Comparison of ENCODE assay signal across 19 cellular contexts in genomic region chr10:51141015-51141414, GRCh38.
DNase-seq lines count a peak whose midpoint lies in the region; ATAC-seq and TF ChIP-seq lines count a peak whose summit lies in the region.
"Had no signal": no experiment of that assay in that cellular context is flagged by ENCODE, and none has a peak within 500 bp of the region (broad histone marks: within the 10 kb centered on the region; RNA-seq: fewer than 3 reads in every experiment).

No MANE protein-coding gene starts in this region.

- TF ChIP-seq POLR2A in sigmoid colon (IDR thresholded peaks at IDR 0.05) = no peak

- POLR2A ChIA-PET in WTC11 (lab: Charles Lee) = no interaction called here

- CTCF ChIA-PET in WTC11 (lab: Charles Lee) = no interaction called here
- CTCF ChIA-PET in activated naive CD4-positive, alpha-beta T cell treated with anti-CD3 and anti-CD28 coated beads, Interleukin-2, amount 10 ng/mL, durations not matched to agents 7 days and 5 days (lab: Charles Lee) = no interaction called here

- H3K4me1 Mint-ChIP-seq in WTC11 = peaks cover 7% of the 10 kb centered on the region
- no peaks in the 10 kb centered on the region for H3K4me1 Mint-ChIP-seq in activated naive CD4-positive, alpha-beta T cell treated with anti-CD3 and anti-CD28 coated beads, Interleukin-2, amount 10 ng/mL, durations not matched to agents 7 days and 5 days

- DNase-seq in WTC11 (ENCODE audit: low spot score) = no peak
- DNase-seq in fibroblast of peridontal ligament (ENCODE audit: extremely low read depth) = peak; percentile 8
- DNase-seq in left kidney (ENCODE audit: low read depth, low spot score) = peak; percentile 10
- no peak for DNase-seq in sigmoid colon
- no peak for DNase-seq in T1000 (lab: John Stamatoyannopoulos, UW)
- no peak for DNase-seq in activated naive CD4-positive, alpha-beta T cell treated with anti-CD3 and anti-CD28 coated beads, Interleukin-2, amount 10 ng/mL, durations not matched to agents 7 days and 5 days
- no peak for DNase-seq in NCI-H446 treated with DMSO at 0.1 percent for 48 hours (lab: John Stamatoyannopoulos, UW)
- DNase-seq: Calu3; CD8-positive, alpha-beta T cell; DMS53; EL; GOT3; NCI-H1105 treated with DMSO at 0.1 percent for 48 hours; NCI-H1694 treated with DMSO at 0.1 percent for 48 hours; NCI-H524 had no signal

- H3K36me3 Mint-ChIP-seq in WTC11 = no peaks in the 10 kb centered on the region
- no peaks in the 10 kb centered on the region for H3K36me3 Mint-ChIP-seq in activated naive CD4-positive, alpha-beta T cell treated with anti-CD3 and anti-CD28 coated beads, Interleukin-2, amount 10 ng/mL, durations not matched to agents 7 days and 5 days
- H3K36me3 Mint-ChIP-seq: CD8-positive, alpha-beta T cell had no signal

- no peaks in the 10 kb centered on the region for H3K27me3 ChIP-seq in sigmoid colon
- H3K27me3 ChIP-seq: BLaER1 treated with 17β-estradiol and CSF1 and Interleukin-3, amounts not matched to agents 10 nM and 100 nM; SJSA1 had no signal

- ATAC-seq in WTC11 = peak; percentile 71
- ATAC-seq: CD8-positive, alpha-beta T cell; GM12878; K562 had no signal

- no peak overlapping the region for H3K4me3 Mint-ChIP-seq in WTC11
- no peak overlapping the region for H3K4me3 Mint-ChIP-seq in activated naive CD4-positive, alpha-beta T cell treated with anti-CD3 and anti-CD28 coated beads, Interleukin-2, amount 10 ng/mL, durations not matched to agents 7 days and 5 days
- H3K4me3 Mint-ChIP-seq: CD8-positive, alpha-beta T cell had no signal

- no peak for TF ChIP-seq EP300 in sigmoid colon (IDR thresholded peaks at IDR 0.05)

- no peak for TF ChIP-seq CTCF in WTC11 (IDR thresholded peaks at IDR 0.05)
- TF ChIP-seq CTCF in sigmoid colon (IDR thresholded peaks at IDR 0.05) = no peak

- H3K4me3 ChIP-seq in sigmoid colon = no peak overlapping the region
- H3K4me3 ChIP-seq: BLaER1 treated with 17β-estradiol and CSF1 and Interleukin-3, amounts not matched to agents 10 nM and 100 nM; GM12878; K562; SJSA1 had no signal

- intact Hi-C loops in sigmoid colon (cut with DNase I) = no loop called here

- H3K4me1 ChIP-seq in sigmoid colon = peaks cover 0 to 44% (median 31%) of the 10 kb centered on the region in 4 donors
- H3K4me1 ChIP-seq: BLaER1 treated with 17β-estradiol and CSF1 and Interleukin-3, amounts not matched to agents 10 nM and 100 nM; SJSA1 had no signal

- no peaks in the 10 kb centered on the region for H3K9me3 ChIP-seq in sigmoid colon
- H3K9me3 ChIP-seq: BLaER1 treated with 17β-estradiol and CSF1 and Interleukin-3, amounts not matched to agents 10 nM and 100 nM; SJSA1 had no signal

- no peak overlapping the region for H3K27ac Mint-ChIP-seq in WTC11
- no peak overlapping the region for H3K27ac Mint-ChIP-seq in activated naive CD4-positive, alpha-beta T cell treated with anti-CD3 and anti-CD28 coated beads, Interleukin-2, amount 10 ng/mL, durations not matched to agents 7 days and 5 days
- H3K27ac Mint-ChIP-seq: CD8-positive, alpha-beta T cell had no signal

- H3K36me3 ChIP-seq in sigmoid colon = no peaks in the 10 kb centered on the region
- H3K36me3 ChIP-seq: BLaER1 treated with 17β-estradiol and CSF1 and Interleukin-3, amounts not matched to agents 10 nM and 100 nM; SJSA1 had no signal

- 83 to 84% methylated on average over 2 of the region's 2 CpGs for WGBS in sigmoid colon, 2 donors

- no peaks in the 10 kb centered on the region for H3K27me3 Mint-ChIP-seq in WTC11 (ENCODE audit: low read depth)
- H3K27me3 Mint-ChIP-seq in activated naive CD4-positive, alpha-beta T cell treated with anti-CD3 and anti-CD28 coated beads, Interleukin-2, amount 10 ng/mL, durations not matched to agents 7 days and 5 days = no peaks in the 10 kb centered on the region

- peak overlapping the region in 3 of 4 donors; percentile 41 to 63 (median 62) for H3K27ac ChIP-seq in sigmoid colon
- H3K27ac ChIP-seq: BLaER1 treated with 17β-estradiol and CSF1 and Interleukin-3, amounts not matched to agents 10 nM and 100 nM; SJSA1 had no signal

- no peaks in the 10 kb centered on the region for H3K9me3 Mint-ChIP-seq in WTC11
- H3K9me3 Mint-ChIP-seq in activated naive CD4-positive, alpha-beta T cell treated with anti-CD3 and anti-CD28 coated beads, Interleukin-2, amount 10 ng/mL, durations not matched to agents 7 days and 5 days = peaks cover 1% of the 10 kb centered on the region
- H3K9me3 Mint-ChIP-seq: CD8-positive, alpha-beta T cell had no signal

TF ChIP-seq in WTC11, 78 proteins besides CTCF, POLR2A, EP300 and RAD21 (continues in another document):
- no peak for TF ChIP-seq JUN (CRISPR knock-in tag; IDR thresholded peaks at IDR 0.05)
- no peak for TF ChIP-seq ZNF425 (CRISPR knock-in tag; conservative IDR thresholded peaks at IDR 0.05)
- no peak for TF ChIP-seq ZBTB21 (CRISPR knock-in tag; IDR thresholded peaks at IDR 0.05; ENCODE audit: borderline replicate concordance)
- TF ChIP-seq, protein P1, sequence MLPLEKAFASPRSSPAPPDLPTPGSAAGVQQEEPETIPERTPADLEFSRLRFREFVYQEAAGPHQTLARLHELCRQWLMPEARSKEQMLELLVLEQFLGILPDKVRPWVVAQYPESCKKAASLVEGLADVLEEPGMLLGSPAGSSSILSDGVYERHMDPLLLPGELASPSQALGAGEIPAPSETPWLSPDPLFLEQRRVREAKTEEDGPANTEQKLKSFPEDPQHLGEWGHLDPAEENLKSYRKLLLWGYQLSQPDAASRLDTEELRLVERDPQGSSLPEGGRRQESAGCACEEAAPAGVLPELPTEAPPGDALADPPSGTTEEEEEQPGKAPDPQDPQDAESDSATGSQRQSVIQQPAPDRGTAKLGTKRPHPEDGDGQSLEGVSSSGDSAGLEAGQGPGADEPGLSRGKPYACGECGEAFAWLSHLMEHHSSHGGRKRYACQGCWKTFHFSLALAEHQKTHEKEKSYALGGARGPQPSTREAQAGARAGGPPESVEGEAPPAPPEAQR (CRISPR knock-in tag; IDR thresholded peaks at IDR 0.05) = no peak
- no peak for TF ChIP-seq OVOL2 (CRISPR knock-in tag; IDR thresholded peaks at IDR 0.05; ENCODE audit: borderline replicate concordance)
- TF ChIP-seq ZNF138 (CRISPR knock-in tag; conservative IDR thresholded peaks at IDR 0.05) = no peak
- TF ChIP-seq, protein P2, sequence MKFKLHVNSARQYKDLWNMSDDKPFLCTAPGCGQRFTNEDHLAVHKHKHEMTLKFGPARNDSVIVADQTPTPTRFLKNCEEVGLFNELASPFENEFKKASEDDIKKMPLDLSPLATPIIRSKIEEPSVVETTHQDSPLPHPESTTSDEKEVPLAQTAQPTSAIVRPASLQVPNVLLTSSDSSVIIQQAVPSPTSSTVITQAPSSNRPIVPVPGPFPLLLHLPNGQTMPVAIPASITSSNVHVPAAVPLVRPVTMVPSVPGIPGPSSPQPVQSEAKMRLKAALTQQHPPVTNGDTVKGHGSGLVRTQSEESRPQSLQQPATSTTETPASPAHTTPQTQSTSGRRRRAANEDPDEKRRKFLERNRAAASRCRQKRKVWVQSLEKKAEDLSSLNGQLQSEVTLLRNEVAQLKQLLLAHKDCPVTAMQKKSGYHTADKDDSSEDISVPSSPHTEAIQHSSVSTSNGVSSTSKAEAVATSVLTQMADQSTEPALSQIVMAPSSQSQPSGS (CRISPR knock-in tag; IDR thresholded peaks at IDR 0.05; ENCODE audit: borderline replicate concordance, low read depth) = no peak
- TF ChIP-seq GABPB1 (CRISPR knock-in tag; IDR thresholded peaks at IDR 0.05) = no peak
- TF ChIP-seq NFATC4 (CRISPR knock-in tag; IDR thresholded peaks at IDR 0.05) = no peak
- TF ChIP-seq KAT7 (CRISPR knock-in tag; IDR thresholded peaks at IDR 0.05; ENCODE audit: borderline replicate concordance) = no peak
- no peak for TF ChIP-seq SMAD4 (CRISPR knock-in tag; IDR thresholded peaks at IDR 0.05)
- no peak for TF ChIP-seq HMGA2 (CRISPR knock-in tag; IDR thresholded peaks at IDR 0.05)
- TF ChIP-seq NR1H2 (CRISPR knock-in tag; IDR thresholded peaks at IDR 0.05) = no peak
- no peak for TF ChIP-seq ZNF121 (CRISPR knock-in tag; IDR thresholded peaks at IDR 0.05)

Comparison
In these comparisons a context has a peak if more than half of its experiments do, and no peak if none do; other contexts are left out.
1. DNase-seq: peak in fibroblast of peridontal ligament (single experiment) and left kidney (single experiment); none in WTC11 (single experiment), sigmoid colon (single experiment), T1000 (single experiment), activated naive CD4-positive, alpha-beta T cell treated with anti-CD3 and anti-CD28 coated beads, Interleukin-2, amount 10 ng/mL, durations not matched to agents 7 days and 5 days (single experiment) and NCI-H446 treated with DMSO at 0.1 percent for 48 hours (single experiment).